11 cellular contexts compared by ENCODE assay signal in genomic region chr1:84300501-84300900, GRCh38. TPM values are rescaled to one million over a fixed set of nuclear protein-coding genes. Genes with fewer than 3 reads are reported as not detected.
A peak's percentile ranks its signal among the peaks of the same experiment; 100 is the strongest.
DNase-seq lines count a peak whose midpoint lies in the region; ATAC-seq, FAIRE-seq and TF ChIP-seq lines count a peak whose summit lies in the region.
"Had no signal": no experiment of that assay in that cellular context is flagged by ENCODE, and none has a peak within 500 bp of the region (broad histone marks: within the 10 kb centered on the region; RNA-seq: fewer than 3 reads in every experiment).

No MANE protein-coding gene starts in this region.

- H3K9me3 ChIP-seq in DND-41 (ENCODE audit: insufficient read depth, low read length, severe bottlenecking) = peaks cover 5% of the 10 kb centered on the region
- peaks cover 5% of the 10 kb centered on the region; the same call in 1 of the 2 replicates for H3K9me3 ChIP-seq in PC-3 (ENCODE audit: low read length)
- peaks cover 2% of the 10 kb centered on the region for H3K9me3 ChIP-seq in endothelial cell of umbilical vein (replicated peaks; ENCODE audit: control insufficient read depth, insufficient read depth, low read length)
- no peaks in the 10 kb centered on the region for H3K9me3 ChIP-seq in prostate gland

- DNase-seq in DND-41 (no peak), PC-3 (no peak), endothelial cell of umbilical vein (ENCODE audit: low read depth, low spot score) (no peak), putamen (ENCODE audit: low spot score) (peak; percentile 14), Kasumi-1 (lab: John Stamatoyannopoulos, UW) (no peak), prostate gland (ENCODE audit: low spot score) (no peak)
- no peak for DNase-seq in activated CD8-positive, alpha-beta memory T cell treated with anti-CD3 and anti-CD28 coated beads, Interleukin-2, amount 50 U/mL, for 4 hours
- DNase-seq in activated naive CD4-positive, alpha-beta T cell treated with anti-CD3 and anti-CD28 coated beads, Interleukin-2, amount 50 U/mL, for 72 hours (ENCODE audit: low spot score in 2 of 2) = no peak
- DNase-seq: foreskin keratinocyte had no signal

- WGBS in prostate gland = 96% methylated on average over 1 of the region's 1 CpG

- H2AFZ ChIP-seq in DND-41 (ENCODE audit: low read depth, low read length) = peak overlapping the region; percentile 92
- H2AFZ ChIP-seq in PC-3 (ENCODE audit: low read length) = no peak overlapping the region
- H2AFZ ChIP-seq in endothelial cell of umbilical vein (ENCODE audit: low read depth, low read length) = peak overlapping the region; percentile 14

- ATAC-seq in DND-41 (ENCODE audit: insufficient read depth, low read depth) = no peak
- no peak for ATAC-seq in PC-3
- no peak for ATAC-seq in activated naive CD4-positive, alpha-beta T cell treated with anti-CD3 and anti-CD28 coated beads, Interleukin-2, amount 50 U/mL, for 72 hours
- ATAC-seq: foreskin keratinocyte had no signal

- peaks cover 68% of the 10 kb centered on the region for H3K4me1 ChIP-seq in DND-41 (ENCODE audit: insufficient read depth, low read length)
- peaks cover 54% of the 10 kb centered on the region for H3K4me1 ChIP-seq in PC-3 (ENCODE audit: insufficient read depth, low read length)
- H3K4me1 ChIP-seq in endothelial cell of umbilical vein (ENCODE audit: control insufficient read depth, extremely low read depth, insufficient read depth, low read length) = peaks cover 52% of the 10 kb centered on the region
- H3K4me1 ChIP-seq in prostate gland (replicated peaks) = peaks cover 14% of the 10 kb centered on the region

- dilution Hi-C loops in endothelial cell of umbilical vein (cut with MboI; ENCODE audit: extremely low pct_ligation_motif_present, low sequenced_read_pairs) = no loop called here

- H3K36me3 ChIP-seq in DND-41 (ENCODE audit: insufficient read depth, low read length) (no peaks in the 10 kb centered on the region), PC-3 (ENCODE audit: low read depth, low read length) (no peaks in the 10 kb centered on the region), endothelial cell of umbilical vein (ENCODE audit: control insufficient read depth in 2 of 2, extremely low read depth in 1 of 2, insufficient read depth in 2 of 2, low read length in 2 of 2) (no peaks in the 10 kb centered on the region), prostate gland (no peaks in the 10 kb centered on the region)
- H3K36me3 ChIP-seq: BLaER1 treated with 17β-estradiol and CSF1 and Interleukin-3, amounts not matched to agents 10 nM and 100 nM had no signal

- POLR2A ChIA-PET in PC-3 (lab: Charles Lee; ENCODE audit: unreplicated experiment) = no interaction called here
- POLR2A ChIA-PET in endothelial cell of umbilical vein (lab: Charles Lee) = no interaction called here

- H3K4me3 ChIP-seq in DND-41 (ENCODE audit: low read depth in 1 of 2, low read length in 2 of 2) (peak overlapping the region in 1 of 2 experiments; percentile 55; a peak in 1 of 4 replicates), PC-3 (ENCODE audit: low read length) (no peak overlapping the region), endothelial cell of umbilical vein (replicated peaks in 1 of 3; ENCODE audit: insufficient read depth in 1 of 3, low read depth in 1 of 3, low read length in 3 of 3) (peak overlapping the region in 1 of 3 experiments; percentile 70), prostate gland (no peak overlapping the region)
- H3K4me3 ChIP-seq: BLaER1 treated with 17β-estradiol and CSF1 and Interleukin-3, amounts not matched to agents 10 nM and 100 nM had no signal

- H3K27ac ChIP-seq in DND-41 (ENCODE audit: low read length) = peak overlapping the region; percentile 97
- peak overlapping the region; percentile 66; the same call in 1 of the 2 replicates for H3K27ac ChIP-seq in PC-3 (ENCODE audit: low read length)
- peak overlapping the region; percentile 91 for H3K27ac ChIP-seq in endothelial cell of umbilical vein (ENCODE audit: insufficient read depth, low read depth, low read length)
- no peak overlapping the region for H3K27ac ChIP-seq in prostate gland
- H3K27ac ChIP-seq: BLaER1 treated with 17β-estradiol and CSF1 and Interleukin-3, amounts not matched to agents 10 nM and 100 nM; foreskin keratinocyte had no signal

- H3F3A ChIP-seq in PC-3 (ENCODE audit: low read length, unreplicated experiment) = no peaks in the 10 kb centered on the region

- no peaks in the 10 kb centered on the region for H3K9me3 Mint-ChIP-seq in activated naive CD4-positive, alpha-beta T cell treated with anti-CD3 and anti-CD28 coated beads, Interleukin-2, amount 50 U/mL, for 72 hours
- H3K9me3 Mint-ChIP-seq: activated naive CD4-positive, alpha-beta T cell treated with anti-CD3 and anti-CD28 coated beads, Interleukin-2, amount 50 U/mL, for 24 hours had no signal

- H3K9me2 ChIP-seq in PC-3 (replicated peaks; ENCODE audit: low read length) = no peaks in the 10 kb centered on the region

- H3K79me2 ChIP-seq in DND-41 (ENCODE audit: insufficient read depth, low read length) = no peaks in the 10 kb centered on the region
- no peaks in the 10 kb centered on the region for H3K79me2 ChIP-seq in PC-3 (ENCODE audit: low read length)
- H3K79me2 ChIP-seq in endothelial cell of umbilical vein (ENCODE audit: control insufficient read depth, insufficient read depth, low read length) = no peaks in the 10 kb centered on the region

- H4K20me1 ChIP-seq in DND-41 (ENCODE audit: insufficient read depth, low read length) (no peaks in the 10 kb centered on the region), PC-3 (ENCODE audit: low read length) (no peaks in the 10 kb centered on the region), endothelial cell of umbilical vein (replicated peaks; ENCODE audit: control insufficient read depth, extremely low read depth, insufficient read depth, low read length) (no peaks in the 10 kb centered on the region)

- H3K9me1 ChIP-seq in endothelial cell of umbilical vein (replicated peaks; ENCODE audit: control insufficient read depth, extremely low read depth, insufficient read depth, low read length) = no peaks in the 10 kb centered on the region

- no peak for FAIRE-seq in endothelial cell of umbilical vein (lab: Jason Lieb, UNC)

- TF ChIP-seq CTCF in DND-41 (IDR thresholded peaks at IDR 0.05; ENCODE audit: borderline replicate concordance, extremely low read depth, low read length, poor library complexity, severe bottlenecking) (no peak), PC-3 (conservative IDR thresholded peaks at IDR 0.05; ENCODE audit: low read depth, low read length) (no peak), endothelial cell of umbilical vein (IDR thresholded peaks at IDR 0.05; ENCODE audit: extremely low read depth in 1 of 2, insufficient read depth in 1 of 2, low read depth in 1 of 2, low read length in 2 of 2) (no peak), prostate gland (IDR thresholded peaks at IDR 0.05) (no peak)

- TF ChIP-seq POLR2A in endothelial cell of umbilical vein (IDR thresholded peaks at IDR 0.05; ENCODE audit: low read depth, low read length) (no peak), prostate gland (IDR thresholded peaks at IDR 0.05) (no peak)

- CTCF ChIA-PET in PC-3 (lab: Charles Lee) = no interaction called here
- CTCF ChIA-PET in endothelial cell of umbilical vein (lab: Charles Lee) = interaction anchor here (0.7 to 2.6 kb wide), 5 partner anchors 75 to 159 kb away, joined by 3 to 16 read pairs (median 3); partner anchors contain the start of gene PRKACB

- H3K4me2 ChIP-seq in DND-41 (ENCODE audit: insufficient read depth, low read length) (peak overlapping the region; percentile 64), PC-3 (ENCODE audit: low read length) (peak overlapping the region; percentile 90), endothelial cell of umbilical vein (ENCODE audit: insufficient read depth, low read length) (peak overlapping the region; percentile 98)

- H3K36me3 Mint-ChIP-seq in activated naive CD4-positive, alpha-beta T cell treated with anti-CD3 and anti-CD28 coated beads, Interleukin-2, amount 50 U/mL, for 72 hours = no peaks in the 10 kb centered on the region
- H3K36me3 Mint-ChIP-seq: activated naive CD4-positive, alpha-beta T cell treated with anti-CD3 and anti-CD28 coated beads, Interleukin-2, amount 50 U/mL, for 24 hours had no signal

- no peak overlapping the region for H3K27ac Mint-ChIP-seq in activated naive CD4-positive, alpha-beta T cell treated with anti-CD3 and anti-CD28 coated beads, Interleukin-2, amount 50 U/mL, for 72 hours
- H3K27ac Mint-ChIP-seq: activated naive CD4-positive, alpha-beta T cell treated with anti-CD3 and anti-CD28 coated beads, Interleukin-2, amount 50 U/mL, for 24 hours had no signal

- intact Hi-C loops in PC-3 (cut with micrococcal nuclease) (loop anchor here (5.0 kb wide), 2 partner anchors 112 to 113 kb away; no protein-coding TSS in a partner anchor), endothelial cell of umbilical vein (cut with micrococcal nuclease) (loop anchor here (2.0 to 5.0 kb wide), 2 partner anchors 223 to 390 kb away; partner anchors contain the start of gene SSX2IP), prostate gland (cut with DNase I) (no loop called here)

- no TSS peak for BruUV-seq in PC-3 (replicated peaks; lab: Mats Ljungman, UMichigan)
- no TSS peak for BruUV-seq in endothelial cell of umbilical vein (replicated peaks; lab: Mats Ljungman, UMichigan)

- no peaks in the 10 kb centered on the region for H3K27me3 ChIP-seq in DND-41 (ENCODE audit: insufficient read depth, low read length, poor library complexity)
- H3K27me3 ChIP-seq in PC-3 (ENCODE audit: low read length) = no peaks in the 10 kb centered on the region
- no peaks in the 10 kb centered on the region for H3K27me3 ChIP-seq in endothelial cell of umbilical vein (ENCODE audit: control insufficient read depth in 2 of 2, insufficient read depth in 2 of 2, low read length in 2 of 2)
- no peaks in the 10 kb centered on the region for H3K27me3 ChIP-seq in prostate gland (replicated peaks; ENCODE audit: insufficient read depth)
- H3K27me3 ChIP-seq: foreskin keratinocyte had no signal

- H3K9ac ChIP-seq in DND-41 (ENCODE audit: low read depth, low read length) (peak overlapping the region; percentile 66), PC-3 (ENCODE audit: low read length) (no peak overlapping the region), endothelial cell of umbilical vein (replicated peaks; ENCODE audit: extremely low read depth, insufficient read depth, low read length) (peak overlapping the region; percentile 78)
- H3K9ac ChIP-seq: BLaER1 treated with 17β-estradiol and CSF1 and Interleukin-3, amounts not matched to agents 10 nM and 100 nM had no signal

RNA-seq across cellular contexts. Expression of gene SAMD13, which starts 1.0 kb away (rescaled TPM):
- total RNA-seq in PC-3 (2014; rRNA removed) (1.1 and 2.2 TPM in 2 replicates), endothelial cell of umbilical vein (3.9 and 4.8 TPM in 2 replicates), prostate gland (1 to 10 TPM; 3.1 to 3.4 TPM)
- polyA plus RNA-seq in endothelial cell of umbilical vein = 0.65 and 1.2 TPM in 2 replicates
- 1.3 TPM in 2 replicates for polyA plus RNA-seq in endothelial cell of umbilical vein (2011; cell fraction: cytosol; rRNA removed)
- 0.74 TPM in 2 replicates for polyA plus RNA-seq in endothelial cell of umbilical vein (2011; cell fraction: nucleus; rRNA removed)
- polyA plus RNA-seq in endothelial cell of umbilical vein (2012) = 2.1 and 2.4 TPM in 2 replicates
- 0.75 and 1.5 TPM in 2 replicates for polyA minus RNA-seq in endothelial cell of umbilical vein
- not detected for polyA minus RNA-seq in endothelial cell of umbilical vein (2011; cell fraction: cytosol; rRNA and poly(A)+ RNA removed)
- polyA minus RNA-seq in endothelial cell of umbilical vein (2011; cell fraction: nucleus; rRNA and poly(A)+ RNA removed) = 1.2 and 2.1 TPM in 2 replicates
- under 1 TPM in 1 of 2 donors, not detected in 1; 0.29 TPM for total RNA-seq in activated naive CD4-positive, alpha-beta T cell treated with anti-CD3 and anti-CD28 coated beads, Interleukin-2, amount 50 U/mL, for 72 hours

Comparison
In these comparisons a context has a peak if more than half of its experiments do, and no peak if none do; other contexts are left out.
1. H3K27ac ChIP-seq: peak in DND-41 (single experiment), PC-3 (single experiment) and endothelial cell of umbilical vein (single experiment); none in prostate gland (0 of 2).
2. Peak in every context shown above with its lines, with median percentiles within 50 percentile points of each other: H3K4me2 ChIP-seq.